ENCODE assay signal across 8 cellular contexts in the genomic region with DNA sequence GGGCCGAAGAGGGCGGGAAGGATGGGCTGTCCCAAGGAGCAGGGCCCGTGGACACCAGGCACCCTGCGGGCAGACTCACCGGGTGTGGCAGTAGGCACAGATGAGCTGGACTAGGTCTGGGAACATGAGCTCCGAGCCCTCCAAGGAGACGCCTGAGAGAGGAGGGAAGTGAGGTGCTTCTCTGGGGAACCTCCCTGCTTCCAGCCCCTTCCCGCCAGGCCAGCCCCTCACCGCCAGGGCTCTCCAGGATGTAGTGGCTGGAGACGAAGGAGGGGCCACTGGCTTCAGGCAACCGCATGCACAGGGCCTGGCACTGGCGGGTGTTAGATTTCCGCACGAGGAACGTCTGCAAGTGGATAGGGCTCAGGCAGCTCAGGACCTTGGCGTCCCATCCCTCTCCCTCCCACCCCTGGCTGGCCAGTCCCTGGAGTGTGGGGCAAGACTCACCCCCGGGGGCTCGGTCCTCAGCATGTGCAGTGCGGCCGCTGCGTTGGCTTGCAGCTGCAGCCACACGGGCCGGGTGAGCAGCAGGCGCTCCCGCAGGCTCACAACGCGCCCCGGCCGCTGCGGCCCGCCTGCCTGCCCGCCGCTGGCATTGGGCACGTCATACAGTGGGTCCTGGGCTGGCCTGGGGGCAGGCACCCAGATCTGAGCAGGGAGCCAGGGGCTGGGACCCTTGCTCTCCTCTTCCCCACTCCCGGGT. TPM values are rescaled to one million over a fixed set of nuclear protein-coding genes. Genes with fewer than 3 reads are reported as not detected.
DNase-seq lines count a peak whose midpoint lies in the region; ATAC-seq lines count a peak whose summit lies in the region.

No MANE protein-coding gene starts in this region.

- H3K9ac ChIP-seq in trophoblast cell (ENCODE audit: low read length): no peak overlapping the region

- peak overlapping the region; percentile 92 for H3K14ac ChIP-seq in trophoblast cell (ENCODE audit: low read length)

- peak overlapping the region; percentile 30 for H3K4ac ChIP-seq in trophoblast cell (ENCODE audit: low read depth, low read length)

- no peaks in the 10 kb centered on the region for H3K9me3 Mint-ChIP-seq in stimulated activated naive CD8-positive, alpha-beta T cell treated with anti-CD3 and anti-CD28 coated beads, Interleukin-15, Interleukin-2, amounts not matched to agents 100 ng/mL and 50 ng/mL, for 24 hours
- no peaks in the 10 kb centered on the region for H3K9me3 Mint-ChIP-seq in activated T-helper 17 cell treated with anti-CD3 and anti-CD28 coated beads, Interleukin-2, amount 50 U/mL, for 72 hours

- no peak for ATAC-seq in stimulated activated naive CD8-positive, alpha-beta T cell treated with anti-CD3 and anti-CD28 coated beads, Interleukin-15, Interleukin-2, amounts not matched to agents 100 U/mL and 50 U/mL, for 24 hours
- no peak for ATAC-seq in activated T-helper 17 cell treated with anti-CD3 and anti-CD28 coated beads, Interleukin-2, amount 50 U/mL, for 72 hours (replicated peaks)
- ATAC-seq in Right ventricle myocardium superior (ENCODE audit: poor library complexity) (peak; percentile 34), GM18868 (IDR thresholded peaks at IDR 0.05; ENCODE audit: unreplicated experiment) (no peak), GM19351 (IDR thresholded peaks at IDR 0.05; ENCODE audit: unreplicated experiment) (no peak)

- DNase-seq in stimulated activated naive CD8-positive, alpha-beta T cell treated with anti-CD3 and anti-CD28 coated beads, Interleukin-15, Interleukin-2, amounts not matched to agents 100 U/mL and 50 U/mL, for 24 hours: no peak
- no peak for DNase-seq in Right ventricle myocardium superior
- peak in 1 of 2 donors; percentile 26 for DNase-seq in trophoblast cell
- no peak for DNase-seq in activated CD4-positive, alpha-beta T cell treated with anti-CD3 and anti-CD28 coated beads, Interleukin-2, amount 50 U/mL, for 1 hour

- H3K4me3 Mint-ChIP-seq in stimulated activated naive CD8-positive, alpha-beta T cell treated with anti-CD3 and anti-CD28 coated beads, Interleukin-15, Interleukin-2, amounts not matched to agents 100 ng/mL and 50 ng/mL, for 24 hours: peak overlapping the region; percentile 66
- H3K4me3 Mint-ChIP-seq in activated T-helper 17 cell treated with anti-CD3 and anti-CD28 coated beads, Interleukin-2, amount 50 U/mL, for 72 hours: peak overlapping the region; percentile 73

- peak overlapping the region; percentile 55 for H2BK5ac ChIP-seq in trophoblast cell (ENCODE audit: low read depth, low read length, poor library complexity)

- H3K9me3 ChIP-seq in trophoblast cell (ENCODE audit: insufficient read depth, low read depth, low read length): no peaks in the 10 kb centered on the region

- peak overlapping the region; percentile 6 for H2AFZ ChIP-seq in trophoblast cell (ENCODE audit: insufficient read depth, low read length, poor library complexity)

- peak overlapping the region; percentile 52 for H3K27ac ChIP-seq in trophoblast cell (ENCODE audit: low read depth, low read length)

- peak overlapping the region; percentile 60 for H3K4me3 ChIP-seq in trophoblast cell (ENCODE audit: low read depth, low read length)

- H3K79me1 ChIP-seq in trophoblast cell (ENCODE audit: low read length): peaks cover 7% of the 10 kb centered on the region

- H3K36me3 ChIP-seq in trophoblast cell (ENCODE audit: control insufficient read depth in 1 of 2, insufficient read depth in 2 of 2, low read length in 2 of 2): peaks cover 33 to 43% of the 10 kb centered on the region in 2 experiments

- peaks cover 13 to 15% of the 10 kb centered on the region in 2 experiments for H3K4me1 ChIP-seq in trophoblast cell (ENCODE audit: control insufficient read depth in 1 of 2, insufficient read depth in 2 of 2, low read length in 2 of 2)

- no CpG with 5 or more reads among the region's 35 CpGs for WGBS in trophoblast cell (ENCODE audit: extremely low coverage, insufficient coverage, insufficient read length)

- no peak overlapping the region for H3K27ac Mint-ChIP-seq in stimulated activated naive CD8-positive, alpha-beta T cell treated with anti-CD3 and anti-CD28 coated beads, Interleukin-15, Interleukin-2, amounts not matched to agents 100 ng/mL and 50 ng/mL, for 24 hours
- H3K27ac Mint-ChIP-seq in activated T-helper 17 cell treated with anti-CD3 and anti-CD28 coated beads, Interleukin-2, amount 50 U/mL, for 72 hours: peak overlapping the region; percentile 92

- intact Hi-C loops in Right ventricle myocardium superior (cut with DNase I): no loop called here

- H2BK120ac ChIP-seq in trophoblast cell (ENCODE audit: insufficient read depth, low read length, poor library complexity): peak overlapping the region; percentile 49

- H3K79me2 ChIP-seq in trophoblast cell (ENCODE audit: control insufficient read depth, insufficient read depth, low read length, poor library complexity): peaks cover 4% of the 10 kb centered on the region

- H2BK12ac ChIP-seq in trophoblast cell (ENCODE audit: low read length): peak overlapping the region; percentile 58

- H3K18ac ChIP-seq in trophoblast cell (ENCODE audit: low read length): peak overlapping the region; percentile 83

- H2AK5ac ChIP-seq in trophoblast cell (ENCODE audit: low read length): peak overlapping the region; percentile 60

- H4K12ac ChIP-seq in trophoblast cell (ENCODE audit: low read depth, low read length): peak overlapping the region; percentile 39

- H3K23ac ChIP-seq in trophoblast cell (ENCODE audit: low read length): no peak overlapping the region

- H3K4me2 ChIP-seq in trophoblast cell (ENCODE audit: low read length): peak overlapping the region; percentile 84

- no peaks in the 10 kb centered on the region for H3K27me3 Mint-ChIP-seq in stimulated activated naive CD8-positive, alpha-beta T cell treated with anti-CD3 and anti-CD28 coated beads, Interleukin-15, Interleukin-2, amounts not matched to agents 100 ng/mL and 50 ng/mL, for 24 hours
- H3K27me3 Mint-ChIP-seq in activated T-helper 17 cell treated with anti-CD3 and anti-CD28 coated beads, Interleukin-2, amount 50 U/mL, for 72 hours: no peaks in the 10 kb centered on the region

- peaks cover 24% of the 10 kb centered on the region for H3K36me3 Mint-ChIP-seq in stimulated activated naive CD8-positive, alpha-beta T cell treated with anti-CD3 and anti-CD28 coated beads, Interleukin-15, Interleukin-2, amounts not matched to agents 100 ng/mL and 50 ng/mL, for 24 hours (ENCODE audit: low read depth)
- H3K36me3 Mint-ChIP-seq in activated T-helper 17 cell treated with anti-CD3 and anti-CD28 coated beads, Interleukin-2, amount 50 U/mL, for 72 hours (ENCODE audit: low read depth): peaks cover 34% of the 10 kb centered on the region

- no peaks in the 10 kb centered on the region for H3K27me3 ChIP-seq in trophoblast cell (ENCODE audit: insufficient read depth, low read length)

- peaks cover 34% of the 10 kb centered on the region for H3K4me1 Mint-ChIP-seq in stimulated activated naive CD8-positive, alpha-beta T cell treated with anti-CD3 and anti-CD28 coated beads, Interleukin-15, Interleukin-2, amounts not matched to agents 100 ng/mL and 50 ng/mL, for 24 hours (ENCODE audit: low read depth)
- peaks cover 12% of the 10 kb centered on the region for H3K4me1 Mint-ChIP-seq in activated T-helper 17 cell treated with anti-CD3 and anti-CD28 coated beads, Interleukin-2, amount 50 U/mL, for 72 hours

- peak overlapping the region; percentile 71 for H4K91ac ChIP-seq in trophoblast cell (ENCODE audit: low read depth, low read length)

- H4K8ac ChIP-seq in trophoblast cell (ENCODE audit: low read depth, low read length): peak overlapping the region; percentile 61

RNA-seq across cellular contexts. Expression of a gene that starts 0.6 kb away (rescaled TPM):
- 1 to 10 TPM; 1.6 to 3.4 TPM for total RNA-seq in activated T-helper 17 cell treated with anti-CD3 and anti-CD28 coated beads, Interleukin-2, amount 50 U/mL, for 72 hours
- 1.0 TPM for total RNA-seq in Right ventricle myocardium superior
- 3.6 and 3.7 TPM in 2 replicates for polyA plus RNA-seq in trophoblast cell (2013)

RNA-seq across cellular contexts. Expression of a gene that starts 9.2 kb away (rescaled TPM):
- 10 to 100 TPM; 21.6 to 41.7 TPM for total RNA-seq in activated T-helper 17 cell treated with anti-CD3 and anti-CD28 coated beads, Interleukin-2, amount 50 U/mL, for 72 hours
- 15.1 TPM for total RNA-seq in Right ventricle myocardium superior
- polyA plus RNA-seq in trophoblast cell (2013): 39.3 and 39.5 TPM in 2 replicates

RNA-seq across cellular contexts. Expression of a gene that starts 11.7 kb away (rescaled TPM):
- 10 to 100 TPM in 1 of 2 donors, 1 to 10 TPM in 1; 7.7 to 12.9 TPM for total RNA-seq in activated T-helper 17 cell treated with anti-CD3 and anti-CD28 coated beads, Interleukin-2, amount 50 U/mL, for 72 hours
- 51.3 TPM for total RNA-seq in Right ventricle myocardium superior
- 15.7 and 15.9 TPM in 2 replicates for polyA plus RNA-seq in trophoblast cell (2013)

RNA-seq across cellular contexts. Expression of a gene that starts 18.8 kb away (rescaled TPM):
- not detected for total RNA-seq in activated T-helper 17 cell treated with anti-CD3 and anti-CD28 coated beads, Interleukin-2, amount 50 U/mL, for 72 hours
- 15.7 TPM for total RNA-seq in Right ventricle myocardium superior
- 22.3 and 23.5 TPM in 2 replicates for polyA plus RNA-seq in trophoblast cell (2013)

RNA-seq across cellular contexts. Expression of a gene that starts 35.9 kb away (rescaled TPM):
- total RNA-seq in activated T-helper 17 cell treated with anti-CD3 and anti-CD28 coated beads, Interleukin-2, amount 50 U/mL, for 72 hours: 1 to 10 TPM; 7.6 to 9.1 TPM
- 16.3 TPM for total RNA-seq in Right ventricle myocardium superior
- polyA plus RNA-seq in trophoblast cell (2013): 15.3 and 16.0 TPM in 2 replicates
